16 cellular contexts compared by ENCODE assay signal in the genomic region with DNA sequence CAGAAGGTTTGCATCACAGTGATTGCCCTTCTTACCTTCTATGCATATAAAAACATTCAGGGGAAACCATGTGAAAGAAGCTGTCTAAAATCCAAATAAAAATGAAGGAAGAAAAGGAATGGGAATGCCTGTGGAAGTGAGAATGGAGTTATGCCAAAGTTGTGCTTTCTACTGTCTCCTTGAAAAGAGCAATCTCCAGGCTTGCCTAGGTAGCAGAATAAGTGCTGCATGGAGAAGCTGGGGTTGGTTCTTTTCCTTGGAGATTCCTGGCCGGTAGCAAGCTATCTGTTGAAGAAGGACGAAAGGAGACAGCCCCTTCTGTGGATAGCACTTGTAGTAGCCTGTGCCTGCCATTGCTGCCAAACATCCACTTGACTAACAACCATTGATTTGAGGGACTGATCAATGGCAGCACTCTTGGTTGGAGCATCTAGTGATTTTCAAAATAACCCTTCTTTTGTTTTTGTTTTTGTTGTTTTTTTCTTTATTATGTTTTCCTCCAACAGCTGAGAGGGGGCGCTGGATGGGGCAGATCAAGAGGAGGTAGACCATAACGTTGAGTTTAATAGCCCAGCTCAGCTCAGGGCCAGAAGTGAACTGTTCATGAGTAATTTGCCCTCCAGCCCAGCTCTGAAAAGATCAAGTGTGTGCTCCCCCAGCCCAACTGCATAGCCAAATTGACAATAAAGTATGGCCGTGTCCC. TPM values are rescaled to one million over a fixed set of nuclear protein-coding genes. Genes with fewer than 3 reads are reported as not detected.
DNase-seq lines count a peak whose midpoint lies in the region; ATAC-seq and TF ChIP-seq lines count a peak whose summit lies in the region.
"Had no signal": no experiment of that assay in that cellular context is flagged by ENCODE, and none has a peak within 500 bp of the region (broad histone marks: within the 10 kb centered on the region; RNA-seq: fewer than 3 reads in every experiment).

No MANE protein-coding gene starts in this region.

- H3K9me3 Mint-ChIP-seq in neural crest cell: no peaks in the 10 kb centered on the region
- H3K9me3 Mint-ChIP-seq: activated T-helper 17 cell treated with anti-CD3 and anti-CD28 coated beads, Interleukin-2, amount 50 U/mL, for 72 hours had no signal

- WGBS in tibial nerve, 2 donors: 45 to 47% methylated on average over 5 of the region's 5 CpGs

- H3K27me3 Mint-ChIP-seq in neural crest cell (ENCODE audit: low read depth): peaks cover 91% of the 10 kb centered on the region

- peak; percentile 23 for DNase-seq in BE2C
- peak in 1 of 2 donors; percentile 15 for DNase-seq in cardiac muscle cell (ENCODE audit: low read depth in 1 of 2, low spot score in 1 of 2)
- no peak for DNase-seq in neural crest cell (ENCODE audit: low read depth, low spot score)
- DNase-seq in tibial nerve (ENCODE audit: low spot score in 2 of 2): no peak
- no peak for DNase-seq in HuH-7 (ENCODE audit: low spot score)
- no peak for DNase-seq in stimulated activated CD4-positive, alpha-beta T cell treated with anti-CD3 and anti-CD28 coated beads, Interleukin-4, amount 100 ng/mL, for 1 hour
- no peak for DNase-seq in NCI-H2081 (lab: John Stamatoyannopoulos, UW)
- DNase-seq: activated CD8-positive, alpha-beta memory T cell treated with anti-CD3 and anti-CD28 coated beads for 24 hours; anterior cingulate cortex; dermis blood vessel endothelial cell; DMS53; naive thymus-derived CD4-positive, alpha-beta T cell; NCI-H1694 treated with DMSO at 0.1 percent for 48 hours; NCI-H524 treated with DMSO at 0.1 percent for 48 hours had no signal

- H3K9me3 ChIP-seq in BE2C (no peaks in the 10 kb centered on the region), cardiac muscle cell (ENCODE audit: low read depth) (no peaks in the 10 kb centered on the region), tibial nerve (no peaks in the 10 kb centered on the region)

- H3K4me3 Mint-ChIP-seq in neural crest cell: peak overlapping the region; percentile 28
- H3K4me3 Mint-ChIP-seq: activated T-helper 17 cell treated with anti-CD3 and anti-CD28 coated beads, Interleukin-2, amount 50 U/mL, for 72 hours; naive thymus-derived CD4-positive, alpha-beta T cell had no signal

- no peak for TF ChIP-seq POLR2A in tibial nerve (IDR thresholded peaks at IDR 0.05)

- no peak overlapping the region for H3K27ac Mint-ChIP-seq in neural crest cell (ENCODE audit: unreplicated experiment)
- H3K27ac Mint-ChIP-seq: activated T-helper 17 cell treated with anti-CD3 and anti-CD28 coated beads, Interleukin-2, amount 50 U/mL, for 72 hours; naive thymus-derived CD4-positive, alpha-beta T cell had no signal

- H3K4me1 ChIP-seq in BE2C: peaks cover 20% of the 10 kb centered on the region
- H3K4me1 ChIP-seq in cardiac muscle cell (ENCODE audit: low read depth): peaks cover 6% of the 10 kb centered on the region
- H3K4me1 ChIP-seq in tibial nerve: peaks cover 0 to 18% (median 2%) of the 10 kb centered on the region in 4 donors

- H3K27me3 ChIP-seq in BE2C: no peaks in the 10 kb centered on the region
- H3K27me3 ChIP-seq in cardiac muscle cell: no peaks in the 10 kb centered on the region
- peaks cover 0 to 31% of the 10 kb centered on the region in 2 donors for H3K27me3 ChIP-seq in tibial nerve

- no peak overlapping the region for H3K27ac ChIP-seq in cardiac muscle cell
- no peak overlapping the region for H3K27ac ChIP-seq in tibial nerve

- H3K4me3 ChIP-seq in BE2C (ENCODE audit: low read depth, low read length): peak overlapping the region; percentile 77
- peak overlapping the region; percentile 68 for H3K4me3 ChIP-seq in cardiac muscle cell
- H3K4me3 ChIP-seq in tibial nerve: peak overlapping the region in 2 of 4 donors; percentile 34 to 53

- peaks cover 18% of the 10 kb centered on the region for H3K4me1 Mint-ChIP-seq in neural crest cell

- H3K36me3 ChIP-seq in BE2C: no peaks in the 10 kb centered on the region
- H3K36me3 ChIP-seq in cardiac muscle cell: no peaks in the 10 kb centered on the region
- no peaks in the 10 kb centered on the region for H3K36me3 ChIP-seq in tibial nerve

- peak; percentile 47 for ATAC-seq in SK-N-SH treated with all-trans-retinoic acid at 6 μM for 48 hours
- ATAC-seq: activated T-helper 17 cell treated with anti-CD3 and anti-CD28 coated beads, Interleukin-2, amount 50 U/mL, for 72 hours; naive thymus-derived CD4-positive, alpha-beta T cell had no signal

- no peak for TF ChIP-seq EP300 in tibial nerve (IDR thresholded peaks at IDR 0.05)

- no peaks in the 10 kb centered on the region for H3K36me3 Mint-ChIP-seq in neural crest cell (ENCODE audit: low read depth)

- TF ChIP-seq CTCF in BE2C (IDR thresholded peaks at IDR 0.05; ENCODE audit: low read depth, low read length) (peak; percentile 29), cardiac muscle cell (IDR thresholded peaks at IDR 0.05; ENCODE audit: low read depth, low read length) (no peak), neural crest cell (conservative IDR thresholded peaks at IDR 0.05) (no peak), tibial nerve (IDR thresholded peaks at IDR 0.05) (no peak)

TF ChIP-seq in SK-N-SH treated with all-trans-retinoic acid at 6 μM for 48 hours, 23 proteins besides CTCF, POLR2A, EP300 and RAD21 (continues in another document):
- TF ChIP-seq, protein P1, sequence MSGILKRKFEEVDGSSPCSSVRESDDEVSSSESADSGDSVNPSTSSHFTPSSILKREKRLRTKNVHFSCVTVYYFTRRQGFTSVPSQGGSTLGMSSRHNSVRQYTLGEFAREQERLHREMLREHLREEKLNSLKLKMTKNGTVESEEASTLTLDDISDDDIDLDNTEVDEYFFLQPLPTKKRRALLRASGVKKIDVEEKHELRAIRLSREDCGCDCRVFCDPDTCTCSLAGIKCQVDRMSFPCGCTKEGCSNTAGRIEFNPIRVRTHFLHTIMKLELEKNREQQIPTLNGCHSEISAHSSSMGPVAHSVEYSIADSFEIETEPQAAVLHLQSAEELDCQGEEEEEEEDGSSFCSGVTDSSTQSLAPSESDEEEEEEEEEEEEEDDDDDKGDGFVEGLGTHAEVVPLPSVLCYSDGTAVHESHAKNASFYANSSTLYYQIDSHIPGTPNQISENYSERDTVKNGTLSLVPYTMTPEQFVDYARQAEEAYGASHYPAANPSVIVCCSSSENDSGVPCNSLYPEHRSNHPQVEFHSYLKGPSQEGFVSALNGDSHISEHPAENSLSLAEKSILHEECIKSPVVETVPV (CRISPR knock-in tag; IDR thresholded peaks at IDR 0.05): no peak
- no peak for TF ChIP-seq ZC3H10 (CRISPR knock-in tag; IDR thresholded peaks at IDR 0.05)
- no peak for TF ChIP-seq ZFP3 (CRISPR knock-in tag; IDR thresholded peaks at IDR 0.05)
- no peak for TF ChIP-seq ZNF8 (CRISPR knock-in tag; IDR thresholded peaks at IDR 0.05)
- TF ChIP-seq TOX (CRISPR knock-in tag; IDR thresholded peaks at IDR 0.05; ENCODE audit: borderline replicate concordance): no peak
- TF ChIP-seq ZFP30 (CRISPR knock-in tag; IDR thresholded peaks at IDR 0.05): no peak
- no peak for TF ChIP-seq RARB (CRISPR knock-in tag; IDR thresholded peaks at IDR 0.05)
- TF ChIP-seq, protein P2, sequence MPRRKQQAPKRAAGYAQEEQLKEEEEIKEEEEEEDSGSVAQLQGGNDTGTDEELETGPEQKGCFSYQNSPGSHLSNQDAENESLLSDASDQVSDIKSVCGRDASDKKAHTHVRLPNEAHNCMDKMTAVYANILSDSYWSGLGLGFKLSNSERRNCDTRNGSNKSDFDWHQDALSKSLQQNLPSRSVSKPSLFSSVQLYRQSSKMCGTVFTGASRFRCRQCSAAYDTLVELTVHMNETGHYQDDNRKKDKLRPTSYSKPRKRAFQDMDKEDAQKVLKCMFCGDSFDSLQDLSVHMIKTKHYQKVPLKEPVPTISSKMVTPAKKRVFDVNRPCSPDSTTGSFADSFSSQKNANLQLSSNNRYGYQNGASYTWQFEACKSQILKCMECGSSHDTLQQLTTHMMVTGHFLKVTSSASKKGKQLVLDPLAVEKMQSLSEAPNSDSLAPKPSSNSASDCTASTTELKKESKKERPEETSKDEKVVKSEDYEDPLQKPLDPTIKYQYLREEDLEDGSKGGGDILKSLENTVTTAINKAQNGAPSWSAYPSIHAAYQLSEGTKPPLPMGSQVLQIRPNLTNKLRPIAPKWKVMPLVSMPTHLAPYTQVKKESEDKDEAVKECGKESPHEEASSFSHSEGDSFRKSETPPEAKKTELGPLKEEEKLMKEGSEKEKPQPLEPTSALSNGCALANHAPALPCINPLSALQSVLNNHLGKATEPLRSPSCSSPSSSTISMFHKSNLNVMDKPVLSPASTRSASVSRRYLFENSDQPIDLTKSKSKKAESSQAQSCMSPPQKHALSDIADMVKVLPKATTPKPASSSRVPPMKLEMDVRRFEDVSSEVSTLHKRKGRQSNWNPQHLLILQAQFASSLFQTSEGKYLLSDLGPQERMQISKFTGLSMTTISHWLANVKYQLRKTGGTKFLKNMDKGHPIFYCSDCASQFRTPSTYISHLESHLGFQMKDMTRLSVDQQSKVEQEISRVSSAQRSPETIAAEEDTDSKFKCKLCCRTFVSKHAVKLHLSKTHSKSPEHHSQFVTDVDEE (CRISPR knock-in tag; IDR thresholded peaks at IDR 0.05): no peak
- TF ChIP-seq ZNF565 (CRISPR knock-in tag; conservative IDR thresholded peaks at IDR 0.05; ENCODE audit: low read depth): no peak
- no peak for TF ChIP-seq GLIS3 (CRISPR knock-in tag; IDR thresholded peaks at IDR 0.05)
- no peak for TF ChIP-seq OSR1 (CRISPR knock-in tag; IDR thresholded peaks at IDR 0.05)
- TF ChIP-seq, protein P3, sequence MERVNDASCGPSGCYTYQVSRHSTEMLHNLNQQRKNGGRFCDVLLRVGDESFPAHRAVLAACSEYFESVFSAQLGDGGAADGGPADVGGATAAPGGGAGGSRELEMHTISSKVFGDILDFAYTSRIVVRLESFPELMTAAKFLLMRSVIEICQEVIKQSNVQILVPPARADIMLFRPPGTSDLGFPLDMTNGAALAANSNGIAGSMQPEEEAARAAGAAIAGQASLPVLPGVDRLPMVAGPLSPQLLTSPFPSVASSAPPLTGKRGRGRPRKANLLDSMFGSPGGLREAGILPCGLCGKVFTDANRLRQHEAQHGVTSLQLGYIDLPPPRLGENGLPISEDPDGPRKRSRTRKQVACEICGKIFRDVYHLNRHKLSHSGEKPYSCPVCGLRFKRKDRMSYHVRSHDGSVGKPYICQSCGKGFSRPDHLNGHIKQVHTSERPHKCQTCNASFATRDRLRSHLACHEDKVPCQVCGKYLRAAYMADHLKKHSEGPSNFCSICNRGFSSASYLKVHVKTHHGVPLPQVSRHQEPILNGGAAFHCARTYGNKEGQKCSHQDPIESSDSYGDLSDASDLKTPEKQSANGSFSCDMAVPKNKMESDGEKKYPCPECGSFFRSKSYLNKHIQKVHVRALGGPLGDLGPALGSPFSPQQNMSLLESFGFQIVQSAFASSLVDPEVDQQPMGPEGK (CRISPR knock-in tag; IDR thresholded peaks at IDR 0.05; ENCODE audit: borderline replicate concordance): no peak
- no peak for TF ChIP-seq PPARA (CRISPR knock-in tag; IDR thresholded peaks at IDR 0.05; ENCODE audit: borderline replicate concordance)
- TF ChIP-seq ARNTL (CRISPR knock-in tag; IDR thresholded peaks at IDR 0.05; ENCODE audit: borderline replicate concordance, low read depth): no peak

RNA-seq across cellular contexts. Expression of a gene that starts 1.6 kb away (rescaled TPM):
- polyA plus RNA-seq in BE2C (2012; ENCODE audit: insufficient read depth, insufficient read length, low read depth): 2.2 TPM
- total RNA-seq in cardiac muscle cell (19.3 and 58.6 TPM in 2 replicates), neural crest cell (0.07 and 0.09 TPM in 2 replicates), tibial nerve (1 to 10 TPM; 2.1 to 7.9 (median 7.0) TPM)
- polyA plus RNA-seq in cardiac muscle cell: 7.9 and 26.0 TPM in 2 replicates
- total RNA-seq: activated T-helper 17 cell treated with anti-CD3 and anti-CD28 coated beads, Interleukin-2, amount 50 U/mL, for 72 hours; naive thymus-derived CD4-positive, alpha-beta T cell had no signal
- polyA plus RNA-seq: naive thymus-derived CD4-positive, alpha-beta T cell had no signal
